ENCODE assay signal across 1 cellular context in the genomic region with DNA sequence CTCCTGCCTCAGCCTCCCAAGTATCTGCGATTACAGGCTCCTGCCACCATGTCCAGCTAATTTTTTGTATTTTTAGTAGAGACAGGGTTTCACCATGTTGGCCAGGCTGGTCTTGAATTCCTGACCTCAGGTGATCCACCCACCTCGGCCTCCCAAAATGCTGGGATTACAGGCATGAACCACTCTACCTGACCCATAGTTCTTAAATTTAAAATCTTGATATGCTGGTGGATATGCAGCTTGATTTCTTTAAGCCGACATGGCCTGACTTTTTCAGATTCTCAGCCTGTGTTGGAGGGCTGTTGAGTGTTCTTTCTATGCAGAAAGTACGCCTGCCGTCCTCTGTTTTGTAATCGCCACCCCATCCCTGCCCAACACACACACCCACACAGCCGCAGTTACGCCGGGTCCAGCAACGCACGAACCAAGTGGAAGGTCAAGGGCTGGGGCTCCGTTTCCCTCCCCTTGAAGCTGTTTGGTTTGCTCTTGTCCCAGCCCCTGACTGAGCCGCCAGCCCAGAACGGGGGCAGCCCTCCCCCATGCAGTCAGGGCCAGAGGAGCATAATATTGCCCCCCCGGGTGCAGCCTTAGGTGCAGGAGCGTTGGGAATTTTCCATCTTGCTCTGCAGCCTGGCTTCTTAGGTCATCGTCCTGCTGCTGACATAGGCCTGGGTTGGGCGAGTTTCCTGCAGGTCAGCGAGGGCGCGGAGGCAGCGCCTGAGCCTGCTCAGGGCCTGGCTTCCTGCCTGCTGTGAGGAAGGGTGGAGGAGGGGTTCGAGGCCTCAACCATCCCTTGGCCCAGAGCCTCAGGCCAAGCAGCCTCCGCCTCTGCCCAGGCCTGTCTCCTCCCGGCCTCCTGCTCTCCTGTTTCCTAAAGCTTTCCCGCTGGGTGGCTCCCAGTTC.
A peak's percentile ranks its signal among the peaks of the same experiment; 100 is the strongest.
TF ChIP-seq lines count a peak whose summit lies in the region.

No MANE protein-coding gene starts in this region.

TF ChIP-seq in HepG2, 621 proteins besides CTCF, POLR2A, EP300 and RAD21 (continued from another document and continues in another):
- no peak for TF ChIP-seq FOXO4 (CRISPR knock-in tag; conservative IDR thresholded peaks at IDR 0.05)
- TF ChIP-seq SRSF1 (optimal IDR thresholded peaks at IDR 0.05; ENCODE audit: low read depth, low read length) = peak; percentile 100
- TF ChIP-seq HIC2 (CRISPR knock-in tag; IDR thresholded peaks at IDR 0.05; ENCODE audit: low read depth) = peak; percentile 98
- peak; percentile 98 for TF ChIP-seq KDM2A (CRISPR knock-in tag; IDR thresholded peaks at IDR 0.05; ENCODE audit: borderline replicate concordance, low read depth)
- no peak for TF ChIP-seq ZFP62 (CRISPR knock-in tag; IDR thresholded peaks at IDR 0.05)
- peak; percentile 93 for TF ChIP-seq HMG20A (CRISPR knock-in tag; IDR thresholded peaks at IDR 0.05; ENCODE audit: borderline replicate concordance)
- no peak for TF ChIP-seq GFI1 (CRISPR knock-in tag; IDR thresholded peaks at IDR 0.05; ENCODE audit: borderline replicate concordance)
- peak; percentile 99 for TF ChIP-seq BCL6 (CRISPR knock-in tag; IDR thresholded peaks at IDR 0.05)
- TF ChIP-seq ELF4 (CRISPR knock-in tag; IDR thresholded peaks at IDR 0.05; ENCODE audit: borderline replicate concordance) = no peak
- TF ChIP-seq ZNF639 (CRISPR knock-in tag; conservative IDR thresholded peaks at IDR 0.05) = peak; percentile 91
- TF ChIP-seq, protein P1, sequence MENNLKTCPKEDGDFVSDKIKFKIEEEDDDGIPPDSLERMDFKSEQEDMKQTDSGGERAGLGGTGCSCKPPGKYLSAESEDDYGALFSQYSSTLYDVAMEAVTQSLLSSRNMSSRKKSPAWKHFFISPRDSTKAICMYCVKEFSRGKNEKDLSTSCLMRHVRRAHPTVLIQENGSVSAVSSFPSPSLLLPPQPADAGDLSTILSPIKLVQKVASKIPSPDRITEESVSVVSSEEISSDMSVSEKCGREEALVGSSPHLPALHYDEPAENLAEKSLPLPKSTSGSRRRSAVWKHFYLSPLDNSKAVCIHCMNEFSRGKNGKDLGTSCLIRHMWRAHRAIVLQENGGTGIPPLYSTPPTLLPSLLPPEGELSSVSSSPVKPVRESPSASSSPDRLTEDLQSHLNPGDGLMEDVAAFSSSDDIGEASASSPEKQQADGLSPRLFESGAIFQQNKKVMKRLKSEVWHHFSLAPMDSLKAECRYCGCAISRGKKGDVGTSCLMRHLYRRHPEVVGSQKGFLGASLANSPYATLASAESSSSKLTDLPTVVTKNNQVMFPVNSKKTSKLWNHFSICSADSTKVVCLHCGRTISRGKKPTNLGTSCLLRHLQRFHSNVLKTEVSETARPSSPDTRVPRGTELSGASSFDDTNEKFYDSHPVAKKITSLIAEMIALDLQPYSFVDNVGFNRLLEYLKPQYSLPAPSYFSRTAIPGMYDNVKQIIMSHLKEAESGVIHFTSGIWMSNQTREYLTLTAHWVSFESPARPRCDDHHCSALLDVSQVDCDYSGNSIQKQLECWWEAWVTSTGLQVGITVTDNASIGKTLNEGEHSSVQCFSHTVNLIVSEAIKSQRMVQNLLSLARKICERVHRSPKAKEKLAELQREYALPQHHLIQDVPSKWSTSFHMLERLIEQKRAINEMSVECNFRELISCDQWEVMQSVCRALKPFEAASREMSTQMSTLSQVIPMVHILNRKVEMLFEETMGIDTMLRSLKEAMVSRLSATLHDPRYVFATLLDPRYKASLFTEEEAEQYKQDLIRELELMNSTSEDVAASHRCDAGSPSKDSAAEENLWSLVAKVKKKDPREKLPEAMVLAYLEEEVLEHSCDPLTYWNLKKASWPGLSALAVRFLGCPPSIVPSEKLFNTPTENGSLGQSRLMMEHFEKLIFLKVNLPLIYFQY (CRISPR knock-in tag; IDR thresholded peaks at IDR 0.05; ENCODE audit: borderline replicate concordance) = peak; percentile 97; the same call in 1 of the 2 replicates
- peak; percentile 98 for TF ChIP-seq HOXD1 (CRISPR knock-in tag; IDR thresholded peaks at IDR 0.05)
- TF ChIP-seq, protein P2, sequence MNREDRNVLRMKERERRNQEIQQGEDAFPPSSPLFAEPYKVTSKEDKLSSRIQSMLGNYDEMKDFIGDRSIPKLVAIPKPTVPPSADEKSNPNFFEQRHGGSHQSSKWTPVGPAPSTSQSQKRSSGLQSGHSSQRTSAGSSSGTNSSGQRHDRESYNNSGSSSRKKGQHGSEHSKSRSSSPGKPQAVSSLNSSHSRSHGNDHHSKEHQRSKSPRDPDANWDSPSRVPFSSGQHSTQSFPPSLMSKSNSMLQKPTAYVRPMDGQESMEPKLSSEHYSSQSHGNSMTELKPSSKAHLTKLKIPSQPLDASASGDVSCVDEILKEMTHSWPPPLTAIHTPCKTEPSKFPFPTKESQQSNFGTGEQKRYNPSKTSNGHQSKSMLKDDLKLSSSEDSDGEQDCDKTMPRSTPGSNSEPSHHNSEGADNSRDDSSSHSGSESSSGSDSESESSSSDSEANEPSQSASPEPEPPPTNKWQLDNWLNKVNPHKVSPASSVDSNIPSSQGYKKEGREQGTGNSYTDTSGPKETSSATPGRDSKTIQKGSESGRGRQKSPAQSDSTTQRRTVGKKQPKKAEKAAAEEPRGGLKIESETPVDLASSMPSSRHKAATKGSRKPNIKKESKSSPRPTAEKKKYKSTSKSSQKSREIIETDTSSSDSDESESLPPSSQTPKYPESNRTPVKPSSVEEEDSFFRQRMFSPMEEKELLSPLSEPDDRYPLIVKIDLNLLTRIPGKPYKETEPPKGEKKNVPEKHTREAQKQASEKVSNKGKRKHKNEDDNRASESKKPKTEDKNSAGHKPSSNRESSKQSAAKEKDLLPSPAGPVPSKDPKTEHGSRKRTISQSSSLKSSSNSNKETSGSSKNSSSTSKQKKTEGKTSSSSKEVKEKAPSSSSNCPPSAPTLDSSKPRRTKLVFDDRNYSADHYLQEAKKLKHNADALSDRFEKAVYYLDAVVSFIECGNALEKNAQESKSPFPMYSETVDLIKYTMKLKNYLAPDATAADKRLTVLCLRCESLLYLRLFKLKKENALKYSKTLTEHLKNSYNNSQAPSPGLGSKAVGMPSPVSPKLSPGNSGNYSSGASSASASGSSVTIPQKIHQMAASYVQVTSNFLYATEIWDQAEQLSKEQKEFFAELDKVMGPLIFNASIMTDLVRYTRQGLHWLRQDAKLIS (CRISPR knock-in tag; IDR thresholded peaks at IDR 0.05) = no peak
- TF ChIP-seq KLF15 (CRISPR knock-in tag; IDR thresholded peaks at IDR 0.05; ENCODE audit: borderline replicate concordance) = peak; percentile 32; the same call in 1 of the 2 replicates
- TF ChIP-seq FOXA3 (CRISPR knock-in tag; IDR thresholded peaks at IDR 0.05) = peak; percentile 97
- TF ChIP-seq ZNF142 (CRISPR knock-in tag; IDR thresholded peaks at IDR 0.05) = peak; percentile 93
- peak; percentile 98 for TF ChIP-seq DPF2 (CRISPR knock-in tag; IDR thresholded peaks at IDR 0.05; ENCODE audit: borderline replicate concordance, low read depth)
- no peak for TF ChIP-seq MAFK (conservative IDR thresholded peaks at IDR 0.05 in 1 of 2, IDR thresholded peaks at IDR 0.05 in 1 of 2; ENCODE audit: low read length in 2 of 2)
- peak; percentile 99 for TF ChIP-seq POGZ (CRISPR knock-in tag; IDR thresholded peaks at IDR 0.05)
- TF ChIP-seq ZNF124 (CRISPR knock-in tag; IDR thresholded peaks at IDR 0.05) = peak; percentile 97
- TF ChIP-seq MZF1 (CRISPR knock-in tag; IDR thresholded peaks at IDR 0.05; ENCODE audit: borderline replicate concordance) = peak; percentile 97; the same call in 1 of the 2 replicates
- peak; percentile 98 for TF ChIP-seq HMGXB4 (CRISPR knock-in tag; IDR thresholded peaks at IDR 0.05; ENCODE audit: borderline replicate concordance in 1 of 2, low read depth in 1 of 2)
- TF ChIP-seq, protein P3, sequence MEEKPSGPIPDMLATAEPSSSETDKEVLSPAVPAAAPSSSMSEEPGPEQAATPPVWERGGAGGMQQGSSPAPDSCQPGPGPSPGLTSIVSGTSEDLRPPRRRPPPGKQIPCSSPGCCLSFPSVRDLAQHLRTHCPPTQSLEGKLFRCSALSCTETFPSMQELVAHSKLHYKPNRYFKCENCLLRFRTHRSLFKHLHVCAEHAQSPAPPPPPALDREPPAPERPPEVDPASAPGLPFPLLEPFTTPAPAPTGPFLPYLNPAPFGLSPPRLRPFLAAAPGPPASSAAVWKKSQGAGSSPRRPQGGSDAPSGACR (CRISPR knock-in tag; IDR thresholded peaks at IDR 0.05) = no peak
- no peak for TF ChIP-seq ZNF30 (CRISPR knock-in tag; IDR thresholded peaks at IDR 0.05)
- peak; percentile 89; the same call in 1 of the 2 replicates for TF ChIP-seq JUN (CRISPR knock-in tag; IDR thresholded peaks at IDR 0.05)
